Comparison of ENCODE assay signal across 1 cellular context in genomic region chr16:75091619-75092018, GRCh38.
A peak's percentile ranks its signal among the peaks of the same experiment; 100 is the strongest.
TF ChIP-seq lines count a peak whose summit lies in the region.

No MANE protein-coding gene starts in this region.

TF ChIP-seq in HCT116, 20 proteins besides CTCF, POLR2A, EP300 and RAD21:
- TF ChIP-seq CBX3 (IDR thresholded peaks at IDR 0.05; ENCODE audit: low read depth): 0 out of 2 replicates have a peak, but pooled peaks have one; percentile 12
